Comparison of ENCODE assay signal across 14 cellular contexts in the genomic region with DNA sequence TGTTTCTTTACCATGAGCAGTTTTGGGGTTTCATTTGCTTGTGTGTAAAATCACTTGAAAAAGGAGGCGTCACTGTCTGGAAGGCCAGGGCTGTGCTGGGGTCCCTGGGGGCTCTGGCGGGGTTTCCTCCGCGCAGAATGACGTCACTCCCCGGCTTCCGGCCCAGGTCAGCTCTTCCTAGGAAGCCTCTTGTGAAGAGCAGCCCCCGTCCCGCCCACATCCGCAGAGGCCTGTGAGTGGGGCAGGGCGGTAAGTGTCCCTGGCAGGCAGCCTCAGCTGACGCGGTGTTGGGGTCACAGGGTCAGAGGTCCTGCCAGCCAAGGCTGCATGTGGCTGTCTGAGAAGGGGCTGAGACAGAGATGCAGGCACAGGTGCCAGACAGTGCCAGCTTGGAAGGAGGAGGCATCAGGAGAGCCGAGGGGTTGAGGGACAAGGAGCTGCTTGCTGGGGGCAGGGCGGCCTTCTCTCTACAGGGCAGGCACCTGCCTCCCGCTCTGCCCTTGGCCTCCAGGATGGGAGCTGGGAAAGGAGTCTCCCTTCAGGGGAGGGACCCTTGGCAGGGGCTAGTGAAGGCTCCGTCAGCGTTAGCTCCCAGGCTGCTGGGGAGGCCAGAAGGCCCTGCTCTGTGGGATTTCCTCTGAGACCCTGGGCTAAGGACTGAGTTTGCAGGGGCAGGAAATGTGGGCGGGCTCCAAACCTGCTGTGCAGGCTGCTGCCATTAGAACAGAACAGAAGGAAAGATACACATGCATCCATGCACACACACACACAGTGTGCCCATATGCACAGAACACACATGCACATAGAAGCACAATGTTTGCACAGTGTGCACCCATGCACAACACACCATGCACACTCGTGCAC. TPM values are rescaled to one million over a fixed set of nuclear protein-coding genes. Genes with fewer than 3 reads are reported as not detected.
DNase-seq lines count a peak whose midpoint lies in the region; ATAC-seq and TF ChIP-seq lines count a peak whose summit lies in the region.
"Not testable (repeated sequence)": the region's sequence is repeated elsewhere in the genome, so short reads cannot be mapped to it uniquely, and the experiment has no call there.
"Had no signal": no experiment of that assay in that cellular context is flagged by ENCODE, and none has a peak within 500 bp of the region (broad histone marks: within the 10 kb centered on the region; RNA-seq: fewer than 3 reads in every experiment).

No MANE protein-coding gene starts in this region.

- H3K27me3 Mint-ChIP-seq in CD4-positive, alpha-beta T cell; activated CD4-positive, alpha-beta T cell treated with anti-CD3 and anti-CD28 coated beads for 36 hours; effector memory CD8-positive, alpha-beta T cell: not testable (repeated sequence)

- CTCF ChIA-PET in CD4-positive, alpha-beta T cell (lab: Charles Lee); activated CD4-positive, alpha-beta T cell treated with anti-CD3 and anti-CD28 coated beads for 36 hours (lab: Charles Lee): not testable (repeated sequence)

- ATAC-seq in CD4-positive, alpha-beta T cell (ENCODE audit: poor library complexity): peak; percentile 87
- ATAC-seq in GM19324 (IDR thresholded peaks at IDR 0.05; ENCODE audit: low FRiP score, unreplicated experiment) (peak; percentile 60), HG02763 (IDR thresholded peaks at IDR 0.05; ENCODE audit: unreplicated experiment) (peak; percentile 42), HG03457 (IDR thresholded peaks at IDR 0.05; ENCODE audit: unreplicated experiment) (peak; percentile 44), right lobe of liver (peak; percentile 82 to 89 (median 84)), gastrocnemius medialis (peak; percentile 55 to 68)
- peak; percentile 85 for ATAC-seq in activated CD4-positive, alpha-beta T cell treated with anti-CD3 and anti-CD28 coated beads for 36 hours
- ATAC-seq in effector memory CD8-positive, alpha-beta T cell (replicated peaks): peak; percentile 87

- TF ChIP-seq POLR2A in right lobe of liver (IDR thresholded peaks at IDR 0.05); gastrocnemius medialis (IDR thresholded peaks at IDR 0.05): not testable (repeated sequence)

- H3K4me1 ChIP-seq in right lobe of liver, gastrocnemius medialis: not testable (repeated sequence)

- H3K27me3 ChIP-seq in CD4-positive, alpha-beta T cell (ENCODE audit: control insufficient read depth, insufficient read depth, low read length); right lobe of liver; gastrocnemius medialis: not testable (repeated sequence)

- not testable (repeated sequence) for H3K27ac ChIP-seq in CD4-positive, alpha-beta T cell (ENCODE audit: low read depth, low read length); right lobe of liver; gastrocnemius medialis

- not testable (repeated sequence) for DNase-seq in CD4-positive, alpha-beta T cell; activated CD4-positive, alpha-beta T cell treated with anti-CD3 and anti-CD28 coated beads for 36 hours; effector memory CD8-positive, alpha-beta T cell; right lobe of liver; gastrocnemius medialis

- intact Hi-C loops in CD4-positive, alpha-beta T cell (cut with DNase I, micrococcal nuclease); activated CD4-positive, alpha-beta T cell treated with anti-CD3 and anti-CD28 coated beads for 36 hours (cut with DNase I, micrococcal nuclease); right lobe of liver (cut with DNase I); gastrocnemius medialis (cut with DNase I; ENCODE audit: low total_unique reads): not testable (repeated sequence)

- H3K4me1 Mint-ChIP-seq in CD4-positive, alpha-beta T cell (ENCODE audit: low read depth); activated CD4-positive, alpha-beta T cell treated with anti-CD3 and anti-CD28 coated beads for 36 hours; effector memory CD8-positive, alpha-beta T cell (ENCODE audit: low read depth in 2 of 2): not testable (repeated sequence)

- in situ Hi-C loops in gastrocnemius medialis (cut with MboI; ENCODE audit: low sequenced_read_pairs in 4 of 4): not testable (repeated sequence)

- not testable (repeated sequence) for H3K9me3 Mint-ChIP-seq in CD4-positive, alpha-beta T cell; activated CD4-positive, alpha-beta T cell treated with anti-CD3 and anti-CD28 coated beads for 36 hours (ENCODE audit: low read depth); effector memory CD8-positive, alpha-beta T cell

- not testable (repeated sequence) for H3K9me3 ChIP-seq in CD4-positive, alpha-beta T cell (ENCODE audit: control insufficient read depth, low read length); right lobe of liver; gastrocnemius medialis

- H3K36me3 ChIP-seq in right lobe of liver, gastrocnemius medialis: not testable (repeated sequence)

- not testable (repeated sequence) for H3K4me3 Mint-ChIP-seq in CD4-positive, alpha-beta T cell; activated CD4-positive, alpha-beta T cell treated with anti-CD3 and anti-CD28 coated beads for 36 hours; effector memory CD8-positive, alpha-beta T cell

- TF ChIP-seq CTCF in CD4-positive, alpha-beta T cell (IDR thresholded peaks at IDR 0.05); right lobe of liver (IDR thresholded peaks at IDR 0.05); gastrocnemius medialis (IDR thresholded peaks at IDR 0.05 in 4 of 5, conservative IDR thresholded peaks at IDR 0.05 in 1 of 5): not testable (repeated sequence)

- not testable (repeated sequence) for H3K27ac Mint-ChIP-seq in CD4-positive, alpha-beta T cell; activated CD4-positive, alpha-beta T cell treated with anti-CD3 and anti-CD28 coated beads for 36 hours; effector memory CD8-positive, alpha-beta T cell

- no CpG with 5 or more reads among the region's 20 CpGs for WGBS in right lobe of liver (ENCODE audit: insufficient coverage, low coverage, low lambda C conversion rate, missing lambda C conversion rate)

- not testable (repeated sequence) for H3K36me3 Mint-ChIP-seq in CD4-positive, alpha-beta T cell (ENCODE audit: low read depth); activated CD4-positive, alpha-beta T cell treated with anti-CD3 and anti-CD28 coated beads for 36 hours (ENCODE audit: low read depth); effector memory CD8-positive, alpha-beta T cell (ENCODE audit: insufficient read depth)

- POLR2A ChIA-PET in CD4-positive, alpha-beta T cell (lab: Charles Lee); activated CD4-positive, alpha-beta T cell treated with anti-CD3 and anti-CD28 coated beads for 36 hours (lab: Charles Lee): not testable (repeated sequence)

- not testable (repeated sequence) for H3K4me3 ChIP-seq in right lobe of liver, gastrocnemius medialis

RNA-seq across cellular contexts. Expression of gene CRYAA, which starts 8.5 kb away (rescaled TPM):
- total RNA-seq in CD4-positive, alpha-beta T cell: not detected
- not detected for total RNA-seq in activated CD4-positive, alpha-beta T cell treated with anti-CD3 and anti-CD28 coated beads for 36 hours
- 10 to 100 TPM in 2 of 6 experiments, under 1 TPM in 2, not detected in 2; 0.80 to 17.2 (median 5.7) TPM for total RNA-seq in right lobe of liver
- total RNA-seq in gastrocnemius medialis: not detected
- total RNA-seq: Caco-2, esophagus muscularis mucosa, frontal cortex, myocyte, osteocyte, right atrium auricular region had no signal
